Comparison of ENCODE assay signal across 14 cellular contexts in genomic region chr1:18632711-18633427, GRCh38. TPM values are rescaled to one million over a fixed set of nuclear protein-coding genes. Genes with fewer than 3 reads are reported as not detected.
A peak's percentile ranks its signal among the peaks of the same experiment; 100 is the strongest.
DNase-seq lines count a peak whose midpoint lies in the region; ATAC-seq lines count a peak whose summit lies in the region.
"Had no signal": no experiment of that assay in that cellular context is flagged by ENCODE, and none has a peak within 500 bp of the region (broad histone marks: within the 10 kb centered on the region; RNA-seq: fewer than 3 reads in every experiment).

No MANE protein-coding gene starts in this region.

- no peak for ATAC-seq in GM18519 (IDR thresholded peaks at IDR 0.05; ENCODE audit: low FRiP score, unreplicated experiment)

- H3K4me1 ChIP-seq in CD8-positive, alpha-beta memory T cell (ENCODE audit: insufficient read depth, low read length) = no peaks in the 10 kb centered on the region

- H3K4me1 Mint-ChIP-seq in CD8-positive, alpha-beta memory T cell = peaks cover 3 to 9% (median 8%) of the 10 kb centered on the region in 3 donors

- intact Hi-C loops in posterior vena cava (cut with DNase I) = no loop called here

- H3K27ac ChIP-seq in CD8-positive, alpha-beta memory T cell (ENCODE audit: low read depth, low read length) = no peak overlapping the region

- no peak overlapping the region for H3K4me3 ChIP-seq in CD8-positive, alpha-beta memory T cell (ENCODE audit: low read length)

- H3K9me3 ChIP-seq in CD8-positive, alpha-beta memory T cell (ENCODE audit: low read length) = no peaks in the 10 kb centered on the region

- no peak overlapping the region for H3K4me3 Mint-ChIP-seq in CD8-positive, alpha-beta memory T cell

- H3K27ac Mint-ChIP-seq in CD8-positive, alpha-beta memory T cell = no peak overlapping the region

- H3K27me3 ChIP-seq in CD8-positive, alpha-beta memory T cell (ENCODE audit: insufficient read depth, low read length, poor library complexity, severe bottlenecking) = peaks cover 68% of the 10 kb centered on the region

- H3K27me3 Mint-ChIP-seq in CD8-positive, alpha-beta memory T cell = peaks cover 68 to 85% of the 10 kb centered on the region in 2 donors

- peaks cover 0 to 2% (median 0%) of the 10 kb centered on the region in 5 donors for H3K9me3 Mint-ChIP-seq in CD8-positive, alpha-beta memory T cell

- POLR2A ChIA-PET in CD8-positive, alpha-beta memory T cell (lab: Charles Lee) = no interaction called here

- DNase-seq in Daoy (ENCODE audit: low read depth) (peak; percentile 52), NCI-H1105 treated with DMSO at 0.1 percent for 48 hours (lab: John Stamatoyannopoulos, UW) (peak; percentile 93), ecto neural progenitor cell (ENCODE audit: low spot score) (peak; percentile 73), posterior vena cava (ENCODE audit: low spot score) (peak; percentile 75), globus pallidus (ENCODE audit: low spot score) (no peak)
- DNase-seq in CD8-positive, alpha-beta memory T cell = no peak
- DNase-seq: activated naive CD4-positive, alpha-beta T cell treated with Interleukin-2 at 50 U/mL for 16 hours; CD4-positive, CD25-positive, alpha-beta regulatory T cell; central memory CD4-positive, alpha-beta T cell; hippocampal formation; midbrain; NCI-H1930 had no signal

- no peaks in the 10 kb centered on the region for H3K36me3 Mint-ChIP-seq in CD8-positive, alpha-beta memory T cell
- H3K36me3 Mint-ChIP-seq: CD4-positive, CD25-positive, alpha-beta regulatory T cell had no signal

- H3K36me3 ChIP-seq in CD8-positive, alpha-beta memory T cell (ENCODE audit: insufficient read depth, low read length) = no peaks in the 10 kb centered on the region

- CTCF ChIA-PET in CD8-positive, alpha-beta memory T cell (lab: Charles Lee) = no interaction called here

RNA-seq across cellular contexts. Expression of gene PAX7, which starts 2.2 kb away (rescaled TPM):
- 0.09 and 0.97 TPM in 2 replicates for total RNA-seq in Daoy (2014; rRNA removed; shearing (Covaris generic))
- total RNA-seq in posterior vena cava = not detected
- total RNA-seq in CD8-positive, alpha-beta memory T cell = not detected
- polyA plus RNA-seq in CD8-positive, alpha-beta memory T cell = not detected
- total RNA-seq: CD4-positive, CD25-positive, alpha-beta regulatory T cell; epithelial cell of proximal tubule had no signal
- polyA plus RNA-seq: CD4-positive, CD25-positive, alpha-beta regulatory T cell had no signal

Comparison
In these comparisons a context has a peak if more than half of its experiments do, and no peak if none do; other contexts are left out.
1. DNase-seq: peak in Daoy (single experiment), NCI-H1105 treated with DMSO at 0.1 percent for 48 hours (single experiment), ecto neural progenitor cell (single experiment) and posterior vena cava (single experiment); none in CD8-positive, alpha-beta memory T cell (0 of 5) and globus pallidus (single experiment).